In the genomic region with DNA sequence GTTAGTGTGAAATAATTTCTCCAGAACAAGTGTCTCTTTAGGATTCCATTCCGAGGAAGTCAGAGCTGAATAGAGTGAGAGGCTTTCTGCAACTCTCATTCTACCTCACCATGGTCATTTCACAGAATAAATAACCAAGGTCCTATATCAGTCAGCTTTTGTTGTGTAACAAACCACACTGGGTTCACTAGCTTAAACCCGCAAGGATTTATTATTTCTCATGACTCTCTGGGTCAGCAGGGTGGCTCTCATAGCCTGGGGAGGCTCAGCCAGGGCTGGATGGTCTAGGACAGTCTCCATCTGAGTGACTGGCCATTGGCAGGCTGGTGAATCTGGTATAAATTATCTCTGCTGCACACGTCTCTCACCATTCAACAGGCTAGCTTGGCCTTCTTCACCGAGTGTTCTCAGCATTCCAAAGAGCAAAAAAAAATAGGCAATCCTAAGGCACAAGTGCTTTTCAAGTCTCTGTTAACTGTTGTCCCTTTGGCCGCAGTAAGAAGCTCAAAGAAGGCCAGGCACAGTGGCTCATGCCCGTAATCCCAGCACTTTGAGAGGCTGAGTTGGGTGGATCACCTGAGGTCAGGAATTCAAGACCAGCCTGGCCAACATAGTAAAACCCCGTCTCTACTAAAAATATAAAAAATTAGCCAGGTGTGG, we compare ENCODE assay signal across 34 cellular contexts. TPM values are rescaled to one million over a fixed set of nuclear protein-coding genes. Genes with fewer than 3 reads are reported as not detected.
A peak's percentile ranks its signal among the peaks of the same experiment; 100 is the strongest.
DNase-seq lines count a peak whose midpoint lies in the region; ATAC-seq and TF ChIP-seq lines count a peak whose summit lies in the region.
"Had no signal": no experiment of that assay in that cellular context is flagged by ENCODE, and none has a peak within 500 bp of the region (broad histone marks: within the 10 kb centered on the region; RNA-seq: fewer than 3 reads in every experiment).

No MANE protein-coding gene starts in this region.

- H3K27ac Mint-ChIP-seq in stimulated activated naive CD8-positive, alpha-beta T cell treated with anti-CD3 and anti-CD28 coated beads, Interleukin-15, amount 100 ng/mL, for 72 hours, result no peak overlapping the region
- H3K27ac Mint-ChIP-seq in MCF 10A (ENCODE audit: low read depth, unreplicated experiment), result no peak overlapping the region
- H3K27ac Mint-ChIP-seq: activated naive CD4-positive, alpha-beta T cell treated with anti-CD3 and anti-CD28 coated beads, Interleukin-2, amount 50 U/mL, for 72 hours; CD4-positive, CD25-positive, alpha-beta regulatory T cell; type B pancreatic cell had no signal

- TF ChIP-seq CTCF in lung (IDR thresholded peaks at IDR 0.05; ENCODE audit: control extremely low read depth, extremely low read depth) (no peak), MCF 10A (IDR thresholded peaks at IDR 0.05; ENCODE audit: unreplicated experiment) (no peak)

- no peak for DNase-seq in stimulated activated naive CD8-positive, alpha-beta T cell treated with anti-CD3 and anti-CD28 coated beads, Interleukin-15, amount 100 ng/mL, for 72 hours
- no peak for DNase-seq in stimulated activated naive CD8-positive, alpha-beta T cell treated with anti-CD3 and anti-CD28 coated beads, Interleukin-15, Interleukin-2, amounts not matched to agents 100 U/mL and 50 U/mL, for 24 hours
- DNase-seq in M059J (ENCODE audit: low read depth), result peak; percentile 23
- DNase-seq in lung (ENCODE audit: low spot score), result peak; percentile 35
- no peak for DNase-seq in stimulated activated CD8-positive, alpha-beta memory T cell treated with anti-CD3 and anti-CD28 coated beads, Interleukin-4, amount 100 ng/mL, for 48 hours
- no peak for DNase-seq in MCF 10A (ENCODE audit: unreplicated experiment)
- DNase-seq in stimulated activated CD4-positive, alpha-beta T cell treated with anti-CD3 and anti-CD28 coated beads, Interleukin-2, amount 100 ng/mL, for 24 hours, result no peak
- DNase-seq: 8988T; activated CD4-positive, alpha-beta T cell treated with anti-CD3 and anti-CD28 coated beads for 4 hours; activated CD8-positive, alpha-beta memory T cell treated with anti-CD3 and anti-CD28 coated beads for 24 hours; activated effector memory CD4-positive, alpha-beta T cell treated with Interleukin-2 at 50 U/mL for 16 hours; activated T-cell treated with anti-CD3 and anti-CD28 coated beads, Interleukin-2, amount 50 U/mL, for 1 hour; AML-193; amygdala; CD4-positive, CD25-positive, alpha-beta regulatory T cell; dorsolateral prefrontal cortex; KG1; kidney; MM.1S; naive thymus-derived CD8-positive, alpha-beta T cell; NCI-H1436; NCI-H446; nucleus accumbens; Peyer's patch; sigmoid colon; stimulated activated CD4-positive, alpha-beta T cell treated with anti-CD3 and anti-CD28 coated beads, Interleukin-12 subunit alpha, Interleukin-12 subunit beta, amount 100 ng/mL, for 4 hours; stimulated activated CD4-positive, alpha-beta T cell treated with anti-CD3 and anti-CD28 coated beads, Interleukin-4, amount 100 ng/mL, for 1 hour; T-helper 9 cell had no signal

- no peaks in the 10 kb centered on the region for H3K27me3 ChIP-seq in lung (ENCODE audit: control insufficient read depth, insufficient read depth)
- H3K27me3 ChIP-seq: breast epithelium, dorsolateral prefrontal cortex, esophagus muscularis mucosa, Peyer's patch, sigmoid colon had no signal

- WGBS in lung, 2 donors, result 69 to 79% methylated on average over 7 of the region's 7 CpGs

- no peaks in the 10 kb centered on the region for H3K9me3 ChIP-seq in lung (ENCODE audit: control insufficient read depth in 2 of 2, insufficient read depth in 1 of 2, low read length in 1 of 2)
- H3K9me3 ChIP-seq: breast epithelium, esophagus muscularis mucosa, Peyer's patch, prostate gland, sigmoid colon had no signal

- H3K4me3 ChIP-seq in lung, result no peak overlapping the region
- H3K4me3 ChIP-seq: breast epithelium, dorsolateral prefrontal cortex, esophagus muscularis mucosa, Peyer's patch, prostate gland, sigmoid colon had no signal

- peak; percentile 16 for ATAC-seq in stimulated activated naive CD8-positive, alpha-beta T cell treated with anti-CD3 and anti-CD28 coated beads, Interleukin-15, amount 100 ng/mL, for 72 hours
- ATAC-seq in stimulated activated naive CD8-positive, alpha-beta T cell treated with anti-CD3 and anti-CD28 coated beads, Interleukin-15, Interleukin-2, amounts not matched to agents 100 U/mL and 50 U/mL, for 24 hours, result no peak
- no peak for ATAC-seq in lung (ENCODE audit: insufficient read depth, low FRiP score)
- ATAC-seq in GM21825 (IDR thresholded peaks at IDR 0.05; ENCODE audit: unreplicated experiment), result no peak
- ATAC-seq: activated naive CD4-positive, alpha-beta T cell treated with anti-CD3 and anti-CD28 coated beads, Interleukin-2, amount 50 U/mL, for 72 hours; naive thymus-derived CD8-positive, alpha-beta T cell had no signal

- H3K27me3 Mint-ChIP-seq in stimulated activated naive CD8-positive, alpha-beta T cell treated with anti-CD3 and anti-CD28 coated beads, Interleukin-15, amount 100 ng/mL, for 72 hours, result no peaks in the 10 kb centered on the region
- H3K27me3 Mint-ChIP-seq in MCF 10A (ENCODE audit: insufficient read depth, unreplicated experiment), result no peaks in the 10 kb centered on the region
- H3K27me3 Mint-ChIP-seq: CD4-positive, CD25-positive, alpha-beta regulatory T cell; type B pancreatic cell had no signal

- H3K4me1 Mint-ChIP-seq in stimulated activated naive CD8-positive, alpha-beta T cell treated with anti-CD3 and anti-CD28 coated beads, Interleukin-15, amount 100 ng/mL, for 72 hours, result peaks cover 28% of the 10 kb centered on the region
- H3K4me1 Mint-ChIP-seq in MCF 10A (ENCODE audit: insufficient read depth, unreplicated experiment), result peaks cover 8% of the 10 kb centered on the region

- intact Hi-C loops in MCF 10A (cut with micrococcal nuclease), result loop anchor here (10.0 kb wide), 1 partner anchor 286 kb away; no protein-coding TSS in a partner anchor

- H3K27ac ChIP-seq in lung (ENCODE audit: low read depth in 1 of 2, low read length in 1 of 2), result no peak overlapping the region
- H3K27ac ChIP-seq: breast epithelium, dorsolateral prefrontal cortex, esophagus muscularis mucosa, Peyer's patch, prostate gland, sigmoid colon had no signal

- no peak overlapping the region for H3K4me3 Mint-ChIP-seq in stimulated activated naive CD8-positive, alpha-beta T cell treated with anti-CD3 and anti-CD28 coated beads, Interleukin-15, amount 100 ng/mL, for 72 hours
- H3K4me3 Mint-ChIP-seq in MCF 10A (ENCODE audit: unreplicated experiment), result no peak overlapping the region
- H3K4me3 Mint-ChIP-seq: CD4-positive, CD25-positive, alpha-beta regulatory T cell; naive thymus-derived CD8-positive, alpha-beta T cell; type B pancreatic cell had no signal

- H3K4me1 ChIP-seq in lung (ENCODE audit: control insufficient read depth in 2 of 2, insufficient read depth in 2 of 2, low read length in 2 of 2), result peaks cover 0 to 10% of the 10 kb centered on the region in 2 donors
- H3K4me1 ChIP-seq: breast epithelium, esophagus muscularis mucosa, Peyer's patch, prostate gland had no signal

- CTCF ChIA-PET in MCF 10A (lab: Yijun Ruan, JAX), result interaction anchor here (0.6 to 3.9 kb wide), 13 partner anchors 8 to 1361 kb away, joined by 3 to 31 read pairs (median 5); no protein-coding TSS in a partner anchor

- no peaks in the 10 kb centered on the region for H3K9me3 Mint-ChIP-seq in stimulated activated naive CD8-positive, alpha-beta T cell treated with anti-CD3 and anti-CD28 coated beads, Interleukin-15, amount 100 ng/mL, for 72 hours
- no peaks in the 10 kb centered on the region for H3K9me3 Mint-ChIP-seq in MCF 10A (ENCODE audit: unreplicated experiment)
- H3K9me3 Mint-ChIP-seq: activated naive CD4-positive, alpha-beta T cell treated with anti-CD3 and anti-CD28 coated beads, Interleukin-2, amount 50 U/mL, for 72 hours; CD4-positive, CD25-positive, alpha-beta regulatory T cell; naive thymus-derived CD8-positive, alpha-beta T cell; type B pancreatic cell had no signal

- no peaks in the 10 kb centered on the region for H3K36me3 ChIP-seq in lung (ENCODE audit: control insufficient read depth in 2 of 2, insufficient read depth in 2 of 2, low read length in 2 of 2)
- H3K36me3 ChIP-seq: breast epithelium, esophagus muscularis mucosa, Peyer's patch, prostate gland, sigmoid colon had no signal

- no TSS peak for BruUV-seq in MCF 10A (replicated peaks; lab: Mats Ljungman, UMichigan)

- H3K36me3 Mint-ChIP-seq in MCF 10A (ENCODE audit: insufficient read depth, unreplicated experiment), result no peaks in the 10 kb centered on the region
- H3K36me3 Mint-ChIP-seq: activated naive CD4-positive, alpha-beta T cell treated with anti-CD3 and anti-CD28 coated beads, Interleukin-2, amount 50 U/mL, for 72 hours; CD4-positive, CD25-positive, alpha-beta regulatory T cell; naive thymus-derived CD8-positive, alpha-beta T cell; type B pancreatic cell had no signal

- POLR2A ChIA-PET in MCF 10A (lab: Yijun Ruan, JAX), result interaction anchor here (1.0 to 1.2 kb wide), 2 partner anchors 8 to 11 kb away, joined by 3 to 6 read pairs; no protein-coding TSS in a partner anchor

RNA-seq across cellular contexts. Expression of a gene that starts 39.7 kb away (rescaled TPM):
- total RNA-seq in M059J (2014; rRNA removed; shearing (Covaris generic)), result not detected in 2 replicates
- total RNA-seq in lung, result 10 to 100 TPM in 1 of 2 donors, 1 to 10 TPM in 1; 3.4 to 13.6 TPM
- 1 to 10 TPM; 1.6 to 2.3 TPM for polyA plus RNA-seq in lung
- 1.0 and 1.3 TPM in 2 replicates for total RNA-seq in MCF 10A (2022)

Comparison
In these comparisons a context has a peak if more than half of its experiments do, and no peak if none do; other contexts are left out.
1. DNase-seq: peak in M059J (single experiment) and lung (single experiment); none in stimulated activated naive CD8-positive, alpha-beta T cell treated with anti-CD3 and anti-CD28 coated beads, Interleukin-15, amount 100 ng/mL, for 72 hours (0 of 2), stimulated activated naive CD8-positive, alpha-beta T cell treated with anti-CD3 and anti-CD28 coated beads, Interleukin-15, Interleukin-2, amounts not matched to agents 100 U/mL and 50 U/mL, for 24 hours (single experiment), stimulated activated CD8-positive, alpha-beta memory T cell treated with anti-CD3 and anti-CD28 coated beads, Interleukin-4, amount 100 ng/mL, for 48 hours (single experiment), MCF 10A (single experiment) and stimulated activated CD4-positive, alpha-beta T cell treated with anti-CD3 and anti-CD28 coated beads, Interleukin-2, amount 100 ng/mL, for 24 hours (0 of 2).